In the genomic region with DNA sequence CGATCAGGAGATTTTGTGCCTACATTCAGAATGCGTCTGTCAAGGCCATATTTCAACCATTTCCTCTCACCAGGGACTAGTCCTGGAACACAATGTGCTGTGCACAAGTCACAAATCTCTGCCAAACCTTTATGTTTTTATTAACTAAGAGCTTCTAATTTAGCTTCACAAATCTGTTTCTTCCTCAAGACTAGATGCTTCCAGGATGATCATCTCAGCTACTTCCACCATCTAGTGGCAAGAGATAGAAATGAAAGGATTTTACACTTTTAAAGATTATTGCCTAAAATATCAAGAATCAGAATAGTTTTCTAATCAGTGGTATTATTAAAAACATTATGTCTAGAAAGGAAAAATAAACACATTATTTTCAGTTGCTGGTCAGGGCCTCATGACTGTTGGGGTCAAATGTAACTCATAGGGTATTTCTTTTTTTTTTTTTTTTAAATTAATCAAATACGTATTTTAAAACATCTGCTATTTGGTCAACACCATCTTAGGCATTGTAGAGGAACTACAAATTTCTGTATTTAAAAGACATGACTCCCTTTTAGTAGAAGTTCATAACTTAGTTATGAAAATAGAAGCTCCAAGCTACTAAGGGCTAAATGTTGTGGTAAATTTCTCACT, we compare ENCODE assay signal across 8 cellular contexts.
DNase-seq lines count a peak whose midpoint lies in the region; ATAC-seq and TF ChIP-seq lines count a peak whose summit lies in the region.

No MANE protein-coding gene starts in this region.

- H3K4me3 ChIP-seq in Loucy (ENCODE audit: low read length, poor library complexity, severe bottlenecking): no peak overlapping the region

- in situ Hi-C loops in T47D (cut with HindIII; ENCODE audit: low pct_unique_long_range_greater_than_20kb, low sequenced_read_pairs): no loop called here

- no peaks in the 10 kb centered on the region for H3K9me2 ChIP-seq in Loucy (replicated peaks; ENCODE audit: low read depth, low read length)

- no peak overlapping the region for H3K9ac ChIP-seq in Loucy (ENCODE audit: low read depth, low read length, poor library complexity, severe bottlenecking)

- TF ChIP-seq CTCF in Loucy (conservative IDR thresholded peaks at IDR 0.05; ENCODE audit: low read length): peak; percentile 61

- H3K9me3 ChIP-seq in Loucy (ENCODE audit: insufficient read depth, low read depth, low read length): no peaks in the 10 kb centered on the region

- peak; percentile 6 for DNase-seq in DMS114 treated with DMSO at 0.1 percent for 48 hours (lab: John Stamatoyannopoulos, UW; ENCODE audit: unreplicated experiment)
- DNase-seq in T47D (ENCODE audit: low read depth in 1 of 2, low spot score in 1 of 2): peak; percentile 35 to 60
- peak; percentile 21 for DNase-seq in midbrain (lab: John Stamatoyannopoulos, UW)
- no peak for DNase-seq in activated CD8-positive, alpha-beta memory T cell treated with anti-CD3 and anti-CD28 coated beads for 24 hours
- no peak for DNase-seq in GM19238 (ENCODE audit: insufficient read length, low spot score)

- no peaks in the 10 kb centered on the region for H4K20me1 ChIP-seq in Loucy (ENCODE audit: insufficient read depth, low read length, poor library complexity, severe bottlenecking)

- no peaks in the 10 kb centered on the region for H3F3A ChIP-seq in Loucy (ENCODE audit: low read depth)

- H3K79me2 ChIP-seq in Loucy (ENCODE audit: insufficient read depth, low read length): no peaks in the 10 kb centered on the region

- H3K36me3 ChIP-seq in Loucy (ENCODE audit: insufficient read depth, low read length): no peaks in the 10 kb centered on the region

- H3K4me1 ChIP-seq in Loucy (ENCODE audit: insufficient read depth, low read length, poor library complexity, severe bottlenecking): no peaks in the 10 kb centered on the region

- H3K27me3 ChIP-seq in Loucy (ENCODE audit: insufficient read depth, low read length, poor library complexity, severe bottlenecking): no peaks in the 10 kb centered on the region

- no peak overlapping the region for H3K4me2 ChIP-seq in Loucy (ENCODE audit: low read depth, low read length, poor library complexity, severe bottlenecking)

- no peak overlapping the region for H2AFZ ChIP-seq in Loucy (ENCODE audit: low read length)

- ATAC-seq in GM18870 (IDR thresholded peaks at IDR 0.05; ENCODE audit: unreplicated experiment): no peak
- no peak for ATAC-seq in GM18873 (IDR thresholded peaks at IDR 0.05; ENCODE audit: low FRiP score, unreplicated experiment)

Comparison
In these comparisons a context has a peak if more than half of its experiments do, and no peak if none do; other contexts are left out.
1. DNase-seq: peak in DMS114 treated with DMSO at 0.1 percent for 48 hours (single experiment), T47D (2 of 2) and midbrain (single experiment); none in activated CD8-positive, alpha-beta memory T cell treated with anti-CD3 and anti-CD28 coated beads for 24 hours (single experiment) and GM19238 (single experiment).